In genomic region chr2:45879406-45879805, GRCh38 we compare ENCODE assay signal across 22 cellular contexts.
DNase-seq lines count a peak whose midpoint lies in the region; ATAC-seq and TF ChIP-seq lines count a peak whose summit lies in the region.
"Had no signal": no experiment of that assay in that cellular context is flagged by ENCODE, and none has a peak within 500 bp of the region (broad histone marks: within the 10 kb centered on the region; RNA-seq: fewer than 3 reads in every experiment).

No MANE protein-coding gene starts in this region.

- H3K14ac ChIP-seq in H9 (ENCODE audit: insufficient read depth, low read length): no peak overlapping the region

- no peak overlapping the region for H3K4me2 ChIP-seq in H9 (ENCODE audit: insufficient read depth, insufficient read length, low read length)
- H3K4me2 ChIP-seq in mesendoderm (ENCODE audit: low read length): no peak overlapping the region
- H3K4me2 ChIP-seq: PC-9 had no signal

- H2BK20ac ChIP-seq in H9 (ENCODE audit: low read depth, low read length, poor library complexity, severe bottlenecking): no peak overlapping the region

- H3K36me3 Mint-ChIP-seq in H9 (ENCODE audit: insufficient read depth in 1 of 3, low read depth in 3 of 3): peaks cover 2 to 4% (median 3%) of the 10 kb centered on the region in 3 experiments; a peak in 5 of 7 replicates
- peaks cover 25% of the 10 kb centered on the region for H3K36me3 Mint-ChIP-seq in activated naive CD8-positive, alpha-beta T cell treated with anti-CD3 and anti-CD28 coated beads for 36 hours

- no peak for ATAC-seq in HG03045 (IDR thresholded peaks at IDR 0.05; ENCODE audit: unreplicated experiment)
- ATAC-seq: activated CD8-positive, alpha-beta T cell treated with anti-CD3 and anti-CD28 coated beads for 36 hours; T-helper 17 cell; WTC11 had no signal

- H2BK15ac ChIP-seq in H9 (ENCODE audit: low read depth, low read length) (no peak overlapping the region), mesendoderm (replicated peaks; ENCODE audit: low read depth) (no peak overlapping the region)

- H3K27me3 ChIP-seq in H9 (ENCODE audit: insufficient read depth, low read length) (no peaks in the 10 kb centered on the region), mesendoderm (ENCODE audit: insufficient read depth, low read length, poor library complexity) (no peaks in the 10 kb centered on the region)
- H3K27me3 ChIP-seq: SJCRH30 had no signal

- H3K4me1 ChIP-seq in H9 (ENCODE audit: insufficient read depth, low read length): no peaks in the 10 kb centered on the region
- no peaks in the 10 kb centered on the region for H3K4me1 ChIP-seq in mesendoderm (ENCODE audit: control insufficient read depth, low read depth, low read length)

- H3K79me2 ChIP-seq in H9 (ENCODE audit: insufficient read depth, low read length) (no peaks in the 10 kb centered on the region), mesendoderm (ENCODE audit: control insufficient read depth, insufficient read depth, low read length) (no peaks in the 10 kb centered on the region)

- H2AK5ac ChIP-seq in H9 (ENCODE audit: insufficient read length, low read length): no peak overlapping the region
- no peak overlapping the region for H2AK5ac ChIP-seq in mesendoderm (ENCODE audit: low read length)

- H2AFZ ChIP-seq in H9 (ENCODE audit: low read length): no peak overlapping the region
- H2AFZ ChIP-seq: PC-9 had no signal

- H4K5ac ChIP-seq in H9 (ENCODE audit: insufficient read length, low read depth, low read length) (no peak overlapping the region), mesendoderm (ENCODE audit: low read length) (no peak overlapping the region)

- no peaks in the 10 kb centered on the region for H3K36me3 ChIP-seq in mesendoderm (ENCODE audit: control insufficient read depth, insufficient read depth, low read length)
- H3K36me3 ChIP-seq: SJCRH30, thoracic aorta had no signal

- no peaks in the 10 kb centered on the region for H3K4me1 Mint-ChIP-seq in H9
- no peaks in the 10 kb centered on the region for H3K4me1 Mint-ChIP-seq in activated naive CD8-positive, alpha-beta T cell treated with anti-CD3 and anti-CD28 coated beads for 36 hours
- H3K4me1 Mint-ChIP-seq: WTC11 had no signal

- DNase-seq in GM12864 (ENCODE audit: low read depth) (no peak), H9 (peak; percentile 31), RPMI8226 (peak; percentile 12), mesendoderm (peak; percentile 23), retina (no peak)
- DNase-seq in activated naive CD8-positive, alpha-beta T cell treated with anti-CD3 and anti-CD28 coated beads for 36 hours: no peak
- DNase-seq: activated CD8-positive, alpha-beta T cell treated with anti-CD3 and anti-CD28 coated beads for 36 hours; activated T-cell treated with anti-CD3 and anti-CD28 coated beads, Interleukin-2, amount 50 U/mL, for 48 hours; Calu3; hypothalamus; midbrain; NCI-H1417 treated with DMSO at 0.1 percent for 48 hours; NCI-H345; PC-9; SJCRH30; T-helper 17 cell had no signal

- no peaks in the 10 kb centered on the region for H4K20me1 ChIP-seq in H9 (ENCODE audit: control insufficient read depth, insufficient read depth, insufficient read length)

- no peak overlapping the region for H3K4ac ChIP-seq in H9 (ENCODE audit: low read depth, low read length)
- H3K4ac ChIP-seq in mesendoderm (ENCODE audit: low read depth, low read length): no peak overlapping the region

- H3K27ac Mint-ChIP-seq in H9: no peak overlapping the region; a peak in 1 of 7 replicates
- H3K27ac Mint-ChIP-seq in activated naive CD8-positive, alpha-beta T cell treated with anti-CD3 and anti-CD28 coated beads for 36 hours: no peak overlapping the region
- H3K27ac Mint-ChIP-seq: activated CD8-positive, alpha-beta T cell treated with anti-CD3 and anti-CD28 coated beads for 36 hours; activated naive CD4-positive, alpha-beta T cell treated with anti-CD3 and anti-CD28 coated beads, Interleukin-2, amount 50 U/mL, for 24 hours; B cell; T-helper 17 cell; WTC11 had no signal

- no peak overlapping the region for H3K4me3 Mint-ChIP-seq in H9
- no peak overlapping the region for H3K4me3 Mint-ChIP-seq in activated naive CD8-positive, alpha-beta T cell treated with anti-CD3 and anti-CD28 coated beads for 36 hours
- H3K4me3 Mint-ChIP-seq: activated CD8-positive, alpha-beta T cell treated with anti-CD3 and anti-CD28 coated beads for 36 hours; activated naive CD4-positive, alpha-beta T cell treated with anti-CD3 and anti-CD28 coated beads, Interleukin-2, amount 50 U/mL, for 24 hours; B cell; neural crest cell; T-helper 17 cell; WTC11 had no signal

- H3K79me1 ChIP-seq in H9 (ENCODE audit: insufficient read depth, low read depth, low read length, poor library complexity, severe bottlenecking) (no peaks in the 10 kb centered on the region), mesendoderm (ENCODE audit: low read length) (no peaks in the 10 kb centered on the region)

- H3K4me3 ChIP-seq in GM12864 (ENCODE audit: low read depth, low read length): no peak overlapping the region
- no peak overlapping the region for H3K4me3 ChIP-seq in mesendoderm (ENCODE audit: low read length)
- H3K4me3 ChIP-seq: PC-9, SJCRH30, thoracic aorta had no signal

- H3T11ph ChIP-seq in H9 (ENCODE audit: low read length): no peak overlapping the region

- no peak overlapping the region for H4K8ac ChIP-seq in H9 (replicated peaks; ENCODE audit: insufficient read length, low read depth, low read length)
- H4K8ac ChIP-seq in mesendoderm (ENCODE audit: low read depth, low read length): no peak overlapping the region

- H3K56ac ChIP-seq in H9 (ENCODE audit: insufficient read length, low read depth, low read length): no peak overlapping the region
- H3K56ac ChIP-seq in mesendoderm (ENCODE audit: low read length): no peak overlapping the region

- H2BK12ac ChIP-seq in H9 (ENCODE audit: insufficient read length, low read depth, low read length): no peak overlapping the region

- no CpG with 5 or more reads among the region's 6 CpGs for WGBS in H9 (ENCODE audit: extremely low coverage, insufficient read length, low lambda C conversion rate)
- no CpG with 5 or more reads among the region's 6 CpGs for WGBS in mesendoderm (ENCODE audit: extremely low coverage, insufficient coverage, low lambda C conversion rate)

- H3K18ac ChIP-seq in H9 (ENCODE audit: insufficient read length, low read depth, low read length) (no peak overlapping the region), mesendoderm (ENCODE audit: low read length) (no peak overlapping the region)

- H2BK5ac ChIP-seq in H9 (ENCODE audit: insufficient read length, low read length) (no peak overlapping the region), mesendoderm (ENCODE audit: low read length) (no peak overlapping the region)

- TF ChIP-seq CTCF in GM12864 (IDR thresholded peaks at IDR 0.05; ENCODE audit: low read depth, low read length, missing control alignments) (peak; percentile 28), H9 (conservative IDR thresholded peaks at IDR 0.05) (no peak; the same call in 2 of the 3 replicates)

- no peak overlapping the region for H3K27ac ChIP-seq in H9 (ENCODE audit: insufficient read length, low read depth, low read length)
- no peak overlapping the region for H3K27ac ChIP-seq in mesendoderm (ENCODE audit: low read depth, low read length)
- H3K27ac ChIP-seq: PC-9, SJCRH30, thoracic aorta had no signal

- no peak overlapping the region for H2BK120ac ChIP-seq in H9 (ENCODE audit: low read depth, low read length, poor library complexity, severe bottlenecking)
- H2BK120ac ChIP-seq in mesendoderm (ENCODE audit: low read depth, low read length): no peak overlapping the region

- H3K9me3 ChIP-seq in H9 (ENCODE audit: control insufficient read depth, low read depth, low read length): peaks cover 7% of the 10 kb centered on the region

- no peaks in the 10 kb centered on the region for H3K23me2 ChIP-seq in H9 (ENCODE audit: insufficient read length, low read depth, low read length, poor library complexity, severe bottlenecking)

- peaks cover 22 to 27% of the 10 kb centered on the region in 2 experiments for H3K9me3 Mint-ChIP-seq in H9
- H3K9me3 Mint-ChIP-seq in activated naive CD8-positive, alpha-beta T cell treated with anti-CD3 and anti-CD28 coated beads for 36 hours: peaks cover 15% of the 10 kb centered on the region

- peaks cover 7% of the 10 kb centered on the region for H3K27me3 Mint-ChIP-seq in H9 (ENCODE audit: low read depth)
- no peaks in the 10 kb centered on the region for H3K27me3 Mint-ChIP-seq in activated naive CD8-positive, alpha-beta T cell treated with anti-CD3 and anti-CD28 coated beads for 36 hours
- H3K27me3 Mint-ChIP-seq: activated CD8-positive, alpha-beta T cell treated with anti-CD3 and anti-CD28 coated beads for 36 hours; activated naive CD4-positive, alpha-beta T cell treated with anti-CD3 and anti-CD28 coated beads, Interleukin-2, amount 50 U/mL, for 24 hours; B cell; T-helper 17 cell had no signal

- H3K9ac ChIP-seq in H9 (ENCODE audit: extremely low read depth, insufficient read length, low read length): no peak overlapping the region
- no peak overlapping the region for H3K9ac ChIP-seq in mesendoderm (ENCODE audit: low read length)

- H4K91ac ChIP-seq in H9 (ENCODE audit: insufficient read length, low read depth, low read length): no peak overlapping the region

- no peak overlapping the region for H3K23ac ChIP-seq in H9 (ENCODE audit: insufficient read length, low read depth, low read length)
- no peak overlapping the region for H3K23ac ChIP-seq in mesendoderm (ENCODE audit: low read length)

Comparison
In these comparisons a context has a peak if more than half of its experiments do, and no peak if none do; other contexts are left out.
1. DNase-seq: peak in H9 (single experiment), RPMI8226 (single experiment) and mesendoderm (single experiment); none in GM12864 (single experiment), retina (single experiment) and activated naive CD8-positive, alpha-beta T cell treated with anti-CD3 and anti-CD28 coated beads for 36 hours (single experiment).